In genomic region chr4:78845469-78845868, GRCh38 we compare ENCODE assay signal across 13 cellular contexts.
DNase-seq lines count a peak whose midpoint lies in the region; ATAC-seq and TF ChIP-seq lines count a peak whose summit lies in the region.
"Had no signal": no experiment of that assay in that cellular context is flagged by ENCODE, and none has a peak within 500 bp of the region (broad histone marks: within the 10 kb centered on the region; RNA-seq: fewer than 3 reads in every experiment).

No MANE protein-coding gene starts in this region.

- H3K9me3 ChIP-seq in adipocyte (ENCODE audit: control insufficient read depth, low read length) (no peaks in the 10 kb centered on the region), neuronal stem cell (replicated peaks in 1 of 2; ENCODE audit: control insufficient read depth in 2 of 2, insufficient read depth in 1 of 2, low read depth in 1 of 2, low read length in 2 of 2) (peaks cover 0 to 3% of the 10 kb centered on the region in 2 donors)
- H3K9me3 ChIP-seq: BLaER1 had no signal

- TF ChIP-seq CTCF in GM12865 (IDR thresholded peaks at IDR 0.05; ENCODE audit: insufficient read depth, low read depth, low read length, missing control alignments) = no peak

- no peaks in the 10 kb centered on the region for H3K79me1 ChIP-seq in neuronal stem cell (ENCODE audit: low read depth, low read length)

- H4K91ac ChIP-seq in neuronal stem cell (ENCODE audit: low read depth, low read length, poor library complexity) = no peak overlapping the region

- WGBS in neuronal stem cell (ENCODE audit: extremely low coverage in 2 of 2, insufficient read length in 2 of 2, insufficient replicate concordance in 1 of 2), 2 donors = no CpG with 5 or more reads among the region's 2 CpGs

- H3K23ac ChIP-seq in neuronal stem cell (ENCODE audit: low read depth, low read length, poor library complexity) = no peak overlapping the region

- H2BK120ac ChIP-seq in neuronal stem cell (ENCODE audit: low read depth, low read length) = no peak overlapping the region

- H2AFZ ChIP-seq in neuronal stem cell (ENCODE audit: low read length) = no peak overlapping the region

- ATAC-seq in GM21381 (IDR thresholded peaks at IDR 0.05; ENCODE audit: unreplicated experiment) (peak; percentile 90), HG03280 (IDR thresholded peaks at IDR 0.05; ENCODE audit: unreplicated experiment) (peak; percentile 50)

- no peak overlapping the region for H3K27ac ChIP-seq in neuronal stem cell (replicated peaks; ENCODE audit: low read length)
- H3K27ac ChIP-seq: BLaER1, epithelial cell of prostate had no signal

- H3K4me3 ChIP-seq in GM12865 (ENCODE audit: low read depth, low read length) (no peak overlapping the region), adipocyte (ENCODE audit: low read length) (no peak overlapping the region), neuronal stem cell (ENCODE audit: low read length in 2 of 2) (no peak overlapping the region)
- H3K4me3 ChIP-seq: BLaER1 had no signal

- DNase-seq in GM12865 (ENCODE audit: low read depth) (peak; percentile 24), adipocyte (ENCODE audit: low read depth) (peak; percentile 44), mesenteric fat pad (ENCODE audit: low spot score) (no peak), T-helper 9 cell (no peak), neuronal stem cell (ENCODE audit: low spot score) (no peak)
- DNase-seq in activated CD8-positive, alpha-beta memory T cell treated with anti-CD3 and anti-CD28 coated beads, Interleukin-2, amount 50 U/mL, for 48 hours = no peak
- DNase-seq: activated naive CD8-positive, alpha-beta T cell treated with anti-CD3 and anti-CD28 coated beads, Interleukin-2, amount 10 ng/mL, durations not matched to agents 7 days and 5 days; NCI-H526; stimulated activated naive CD4-positive, alpha-beta T cell treated with Interleukin-2 at 50 U/mL for 16 hours had no signal

- no peak overlapping the region for H2AK5ac ChIP-seq in neuronal stem cell (ENCODE audit: low read depth, low read length)

- H3K4me2 ChIP-seq in neuronal stem cell (ENCODE audit: insufficient read depth, low read length, poor library complexity, severe bottlenecking) = no peak overlapping the region
- H3K4me2 ChIP-seq: BLaER1 had no signal

- H3K36me3 ChIP-seq in adipocyte (ENCODE audit: control insufficient read depth, insufficient read depth, low read length, severe bottlenecking) (peaks cover 4% of the 10 kb centered on the region), neuronal stem cell (replicated peaks in 1 of 2; ENCODE audit: control insufficient read depth in 2 of 2, insufficient read depth in 2 of 2, low read length in 2 of 2) (peaks cover 0 to 14% of the 10 kb centered on the region in 2 donors)

- H2BK15ac ChIP-seq in neuronal stem cell (ENCODE audit: low read length) = no peak overlapping the region

- H3K4me1 ChIP-seq in adipocyte (ENCODE audit: control insufficient read depth, insufficient read depth, low read length) = peaks cover 9% of the 10 kb centered on the region
- H3K4me1 ChIP-seq in neuronal stem cell (ENCODE audit: control insufficient read depth in 2 of 2, insufficient read depth in 1 of 2, low read depth in 1 of 2, low read length in 2 of 2) = no peaks in the 10 kb centered on the region
- H3K4me1 ChIP-seq: BLaER1 had no signal

- no peak overlapping the region for H2BK12ac ChIP-seq in neuronal stem cell (ENCODE audit: low read length)

- H3K14ac ChIP-seq in neuronal stem cell (ENCODE audit: low read length) = no peak overlapping the region

- H3K4ac ChIP-seq in neuronal stem cell (ENCODE audit: low read length) = no peak overlapping the region

- no peak overlapping the region for H4K8ac ChIP-seq in neuronal stem cell (ENCODE audit: low read depth, low read length)

- H3K9ac ChIP-seq in adipocyte (ENCODE audit: low read length) (no peak overlapping the region), neuronal stem cell (ENCODE audit: low read depth, low read length, poor library complexity) (no peak overlapping the region)
- H3K9ac ChIP-seq: BLaER1 had no signal

- H3K18ac ChIP-seq in neuronal stem cell (ENCODE audit: low read length) = no peak overlapping the region

- H2BK5ac ChIP-seq in neuronal stem cell (ENCODE audit: low read length) = no peak overlapping the region

- H3K27me3 ChIP-seq in adipocyte (replicated peaks; ENCODE audit: control insufficient read depth, insufficient read depth, low read length) (no peaks in the 10 kb centered on the region), neuronal stem cell (ENCODE audit: control insufficient read depth in 3 of 3, insufficient read depth in 3 of 3, low read depth in 1 of 3, low read length in 3 of 3) (no peaks in the 10 kb centered on the region)
- H3K27me3 ChIP-seq: BLaER1 had no signal

Comparison
In these comparisons a context has a peak if more than half of its experiments do, and no peak if none do; other contexts are left out.
1. DNase-seq: peak in GM12865 (single experiment) and adipocyte (single experiment); none in mesenteric fat pad (single experiment), activated CD8-positive, alpha-beta memory T cell treated with anti-CD3 and anti-CD28 coated beads, Interleukin-2, amount 50 U/mL, for 48 hours (single experiment), T-helper 9 cell (single experiment) and neuronal stem cell (single experiment).